35 cellular contexts compared by ENCODE assay signal in genomic region chr17:79249945-79250521, GRCh38.
"Had no signal": no experiment of that assay in that cellular context is flagged by ENCODE, and none has a peak within 500 bp of the region (broad histone marks: within the 10 kb centered on the region; RNA-seq: fewer than 3 reads in every experiment).

No MANE protein-coding gene starts in this region.

- FAIRE-seq: colon, endothelial cell of umbilical vein had no signal

- H3K9me3 ChIP-seq: adrenal gland, body of pancreas, esophagus squamous epithelium, gastroesophageal sphincter had no signal

- H3K27ac Mint-ChIP-seq: activated CD4-positive, alpha-beta memory T cell treated with anti-CD3 and anti-CD28 coated beads for 36 hours; activated CD4-positive, alpha-beta T cell treated with anti-CD3 and anti-CD28 coated beads for 36 hours; activated CD4-positive, alpha-beta T cell treated with anti-CD3 and anti-CD28 coated beads, Interleukin-2, amount 10 ng/mL, durations not matched to agents 24 days and 14 days; activated CD8-positive, alpha-beta memory T cell treated with anti-CD3 and anti-CD28 coated beads, Interleukin-2, amount 10 ng/mL, durations not matched to agents 7 days and 5 days; activated CD8-positive, alpha-beta T cell treated with anti-CD3 and anti-CD28 coated beads, Interleukin-2, amount 10 ng/mL, durations not matched to agents 7 days and 5 days; activated naive CD4-positive, alpha-beta T cell treated with anti-CD3 and anti-CD28 coated beads for 36 hours; activated naive CD4-positive, alpha-beta T cell treated with anti-CD3 and anti-CD28 coated beads, Interleukin-2, amount 50 U/mL, for 24 hours; activated naive CD8-positive, alpha-beta T cell treated with anti-CD3 and anti-CD28 coated beads for 36 hours; activated naive CD8-positive, alpha-beta T cell treated with anti-CD3 and anti-CD28 coated beads, Interleukin-2, amount 50 U/mL, for 24 hours; activated T-helper 1 cell treated with anti-CD3 and anti-CD28 coated beads, Interleukin-12 subunit alpha, Interleukin-12 subunit beta, Interleukin-2, Interleukin-4 antibody, amounts not matched to agents 30 ng/mL and 10 ng/mL and 1 ng/mL, durations not matched to agents 14 hours and 24 hours and 36 hours; activated T-helper 2 cell treated with anti-CD3 and anti-CD28 coated beads, Interferon-gamma antibody, Interleukin-2, Interleukin-4, amounts not matched to agents 10 μg/mL and 5 μg/mL and 100 μg/mL, durations not matched to agents 14 hours and 24 hours and 36 hours; effector memory CD8-positive, alpha-beta T cell; T-helper 17 cell had no signal

- H3K4me3 ChIP-seq: adrenal gland, body of pancreas, cardiac muscle cell, esophagus squamous epithelium, gastroesophageal sphincter had no signal

- H3K4me3 Mint-ChIP-seq: activated CD4-positive, alpha-beta memory T cell treated with anti-CD3 and anti-CD28 coated beads for 36 hours; activated CD4-positive, alpha-beta T cell treated with anti-CD3 and anti-CD28 coated beads for 36 hours; activated CD4-positive, alpha-beta T cell treated with anti-CD3 and anti-CD28 coated beads, Interleukin-2, amount 10 ng/mL, durations not matched to agents 24 days and 14 days; activated CD8-positive, alpha-beta memory T cell treated with anti-CD3 and anti-CD28 coated beads, Interleukin-2, amount 10 ng/mL, durations not matched to agents 7 days and 5 days; activated CD8-positive, alpha-beta T cell treated with anti-CD3 and anti-CD28 coated beads, Interleukin-2, amount 10 ng/mL, durations not matched to agents 7 days and 5 days; activated naive CD4-positive, alpha-beta T cell treated with anti-CD3 and anti-CD28 coated beads for 36 hours; activated naive CD4-positive, alpha-beta T cell treated with anti-CD3 and anti-CD28 coated beads, Interleukin-2, amount 50 U/mL, for 24 hours; activated naive CD8-positive, alpha-beta T cell treated with anti-CD3 and anti-CD28 coated beads for 36 hours; activated naive CD8-positive, alpha-beta T cell treated with anti-CD3 and anti-CD28 coated beads, Interleukin-2, amount 50 U/mL, for 24 hours; activated T-helper 1 cell treated with anti-CD3 and anti-CD28 coated beads, Interleukin-12 subunit alpha, Interleukin-12 subunit beta, Interleukin-2, Interleukin-4 antibody, amounts not matched to agents 30 ng/mL and 10 ng/mL and 1 ng/mL, durations not matched to agents 14 hours and 24 hours and 36 hours; central memory CD8-positive, alpha-beta T cell; effector memory CD8-positive, alpha-beta T cell; T-helper 17 cell had no signal

- H3K36me3 Mint-ChIP-seq: activated CD4-positive, alpha-beta memory T cell treated with anti-CD3 and anti-CD28 coated beads for 36 hours; activated CD8-positive, alpha-beta memory T cell treated with anti-CD3 and anti-CD28 coated beads, Interleukin-2, amount 10 ng/mL, durations not matched to agents 7 days and 5 days; activated naive CD4-positive, alpha-beta T cell treated with anti-CD3 and anti-CD28 coated beads, Interleukin-2, amount 50 U/mL, for 24 hours; activated naive CD8-positive, alpha-beta T cell treated with anti-CD3 and anti-CD28 coated beads for 36 hours had no signal

- H3K4me1 ChIP-seq: adrenal gland, body of pancreas, esophagus squamous epithelium, gastroesophageal sphincter had no signal

- H3K4me1 Mint-ChIP-seq: activated CD4-positive, alpha-beta T cell treated with anti-CD3 and anti-CD28 coated beads for 36 hours; activated CD4-positive, alpha-beta T cell treated with anti-CD3 and anti-CD28 coated beads, Interleukin-2, amount 10 ng/mL, durations not matched to agents 24 days and 14 days; activated CD8-positive, alpha-beta memory T cell treated with anti-CD3 and anti-CD28 coated beads, Interleukin-2, amount 10 ng/mL, durations not matched to agents 7 days and 5 days; activated naive CD4-positive, alpha-beta T cell treated with anti-CD3 and anti-CD28 coated beads, Interleukin-2, amount 50 U/mL, for 24 hours; activated naive CD8-positive, alpha-beta T cell treated with anti-CD3 and anti-CD28 coated beads for 36 hours; activated naive CD8-positive, alpha-beta T cell treated with anti-CD3 and anti-CD28 coated beads, Interleukin-2, amount 50 U/mL, for 24 hours; central memory CD8-positive, alpha-beta T cell had no signal

- H3K36me3 ChIP-seq: adrenal gland, cardiac muscle cell, esophagus squamous epithelium, gastroesophageal sphincter had no signal

- H3K27ac ChIP-seq: adrenal gland, body of pancreas, cardiac muscle cell, epithelial cell of prostate, esophagus squamous epithelium, gastroesophageal sphincter had no signal

- ATAC-seq: activated CD4-positive, alpha-beta T cell treated with anti-CD3 and anti-CD28 coated beads for 36 hours; activated CD8-positive, alpha-beta memory T cell treated with anti-CD3 and anti-CD28 coated beads, Interleukin-2, amount 10 ng/mL, durations not matched to agents 7 days and 5 days; activated CD8-positive, alpha-beta T cell treated with anti-CD3 and anti-CD28 coated beads, Interleukin-2, amount 10 ng/mL, durations not matched to agents 7 days and 5 days; activated naive CD8-positive, alpha-beta T cell treated with anti-CD3 and anti-CD28 coated beads, Interleukin-2, amount 50 U/mL, for 24 hours; body of pancreas; effector memory CD8-positive, alpha-beta T cell; gastroesophageal sphincter; T-helper 17 cell had no signal

- DNase-seq: activated CD4-positive, alpha-beta memory T cell treated with anti-CD3 and anti-CD28 coated beads for 36 hours; activated CD4-positive, alpha-beta T cell treated with anti-CD3 and anti-CD28 coated beads for 36 hours; activated CD4-positive, alpha-beta T cell treated with anti-CD3 and anti-CD28 coated beads, Interleukin-2, amount 10 ng/mL, durations not matched to agents 24 days and 14 days; activated CD4-positive, CD25-positive, alpha-beta regulatory T cell; activated CD4-positive, CD25-positive, alpha-beta regulatory T cell treated with anti-CD3 and anti-CD28 coated beads, Interleukin-2, amount 50 U/mL, for 72 hours; activated CD8-positive, alpha-beta memory T cell treated with anti-CD3 and anti-CD28 coated beads, Interleukin-2, amount 10 ng/mL, durations not matched to agents 7 days and 5 days; activated CD8-positive, alpha-beta memory T cell treated with anti-CD3 and anti-CD28 coated beads, Interleukin-2, amount 50 U/mL, for 4 hours; activated CD8-positive, alpha-beta T cell treated with anti-CD3 and anti-CD28 coated beads, Interleukin-2, amount 10 ng/mL, durations not matched to agents 7 days and 5 days; activated effector memory CD4-positive, alpha-beta T cell treated with anti-CD3 and anti-CD28 coated beads, Interleukin-2, amount 50 U/mL, for 16 hours; activated naive CD4-positive, alpha-beta T cell treated with anti-CD3 and anti-CD28 coated beads for 36 hours; activated naive CD8-positive, alpha-beta T cell treated with anti-CD3 and anti-CD28 coated beads for 36 hours; activated naive CD8-positive, alpha-beta T cell treated with anti-CD3 and anti-CD28 coated beads, Interleukin-2, amount 50 U/mL, for 24 hours; activated T-cell treated with anti-CD3 and anti-CD28 coated beads, Interleukin-2, amount 50 U/mL, for 1 hour; activated T-cell treated with anti-CD3 and anti-CD28 coated beads, Interleukin-2, amount 50 U/mL, for 48 hours; adrenal gland; amygdala; aorta; body of pancreas; cortex of kidney; dermis blood vessel endothelial cell; effector CD4-positive, alpha-beta T cell; effector memory CD8-positive, alpha-beta T cell; esophagus squamous epithelium; foreskin melanocyte; T-helper 1 cell; T-helper 17 cell had no signal

- H3K9me3 Mint-ChIP-seq: activated CD4-positive, alpha-beta memory T cell treated with anti-CD3 and anti-CD28 coated beads for 36 hours; activated CD4-positive, alpha-beta T cell treated with anti-CD3 and anti-CD28 coated beads, Interleukin-2, amount 10 ng/mL, durations not matched to agents 24 days and 14 days; activated naive CD4-positive, alpha-beta T cell treated with anti-CD3 and anti-CD28 coated beads for 36 hours; activated naive CD4-positive, alpha-beta T cell treated with anti-CD3 and anti-CD28 coated beads, Interleukin-2, amount 50 U/mL, for 24 hours; activated naive CD8-positive, alpha-beta T cell treated with anti-CD3 and anti-CD28 coated beads for 36 hours; activated naive CD8-positive, alpha-beta T cell treated with anti-CD3 and anti-CD28 coated beads, Interleukin-2, amount 50 U/mL, for 24 hours; activated T-helper 1 cell treated with anti-CD3 and anti-CD28 coated beads, Interleukin-12 subunit alpha, Interleukin-12 subunit beta, Interleukin-2, Interleukin-4 antibody, amounts not matched to agents 30 ng/mL and 10 ng/mL and 1 ng/mL, durations not matched to agents 14 hours and 24 hours and 36 hours; activated T-helper 2 cell treated with anti-CD3 and anti-CD28 coated beads, Interferon-gamma antibody, Interleukin-2, Interleukin-4, amounts not matched to agents 10 μg/mL and 5 μg/mL and 100 μg/mL, durations not matched to agents 14 hours and 24 hours and 36 hours; central memory CD8-positive, alpha-beta T cell; effector memory CD8-positive, alpha-beta T cell had no signal
